In genomic region chr2:121881038-121881437, GRCh38 we compare ENCODE assay signal across 28 cellular contexts.
"Had no signal": no experiment of that assay in that cellular context is flagged by ENCODE, and none has a peak within 500 bp of the region (broad histone marks: within the 10 kb centered on the region; RNA-seq: fewer than 3 reads in every experiment).

No MANE protein-coding gene starts in this region.

- H3K36me3 ChIP-seq: stomach, suprapubic skin, thoracic aorta, thyroid gland, tibial artery, tibial nerve, transverse colon, upper lobe of left lung, upper lobe of right lung, uterus, vagina had no signal

- H3K27me3 ChIP-seq: stomach, suprapubic skin, testis, thyroid gland, tibial nerve, transverse colon, upper lobe of left lung, upper lobe of right lung, uterus, vagina had no signal

- H3K4me3 ChIP-seq: stomach, suprapubic skin, testis, thoracic aorta, thyroid gland, tibial artery, tibial nerve, transverse colon, upper lobe of left lung, upper lobe of right lung, uterus, vagina had no signal

- H3K27ac ChIP-seq: stomach, suprapubic skin, testis, thoracic aorta, thyroid gland, tibial artery, tibial nerve, transverse colon, upper lobe of left lung, upper lobe of right lung, uterus, vagina had no signal

- H3K4me3 Mint-ChIP-seq: stimulated activated effector memory CD8-positive, alpha-beta T cell treated with anti-CD3 and anti-CD28 coated beads, Interleukin-12 subunit alpha, Interleukin-12 subunit beta, amount 100 ng/mL, for 72 hours; stimulated activated memory B cell treated with anti-CD40 and anti-IgM and Interleukin-4, amounts not matched to agents 10 μg/mL and 1 μg/mL and 100 μg/mL, for 72 hours; stimulated activated naive B cell treated with anti-CD40 and anti-IgM and Interleukin-4, amounts not matched to agents 10 μg/mL and 1 μg/mL and 100 μg/mL, for 72 hours; stimulated activated naive CD8-positive, alpha-beta T cell treated with anti-CD3 and anti-CD28 coated beads, Interleukin-15, amount 100 ng/mL, for 72 hours; stimulated activated naive CD8-positive, alpha-beta T cell treated with anti-CD3 and anti-CD28 coated beads, Interleukin-15, Interleukin-2, amounts not matched to agents 100 ng/mL and 50 ng/mL, for 24 hours; type B pancreatic cell had no signal

- H3K27ac Mint-ChIP-seq: stimulated activated effector memory CD8-positive, alpha-beta T cell treated with anti-CD3 and anti-CD28 coated beads, Interleukin-12 subunit alpha, Interleukin-12 subunit beta, amount 100 ng/mL, for 72 hours; stimulated activated memory B cell treated with anti-CD40 and anti-IgM and Interleukin-4, amounts not matched to agents 10 μg/mL and 1 μg/mL and 100 μg/mL, for 72 hours; stimulated activated naive B cell treated with anti-CD40 and anti-IgM and Interleukin-4, amounts not matched to agents 10 μg/mL and 1 μg/mL and 100 μg/mL, for 72 hours; stimulated activated naive CD8-positive, alpha-beta T cell treated with anti-CD3 and anti-CD28 coated beads, Interleukin-15, amount 100 ng/mL, for 72 hours; stimulated activated naive CD8-positive, alpha-beta T cell treated with anti-CD3 and anti-CD28 coated beads, Interleukin-15, Interleukin-2, amounts not matched to agents 100 ng/mL and 50 ng/mL, for 24 hours; type B pancreatic cell had no signal

- H3K36me3 Mint-ChIP-seq: stimulated activated effector memory CD8-positive, alpha-beta T cell treated with anti-CD3 and anti-CD28 coated beads, Interleukin-12 subunit alpha, Interleukin-12 subunit beta, amount 100 ng/mL, for 72 hours; stimulated activated memory B cell treated with anti-CD40 and anti-IgM and Interleukin-4, amounts not matched to agents 10 μg/mL and 1 μg/mL and 100 μg/mL, for 72 hours; stimulated activated naive B cell treated with anti-CD40 and anti-IgM and Interleukin-4, amounts not matched to agents 10 μg/mL and 1 μg/mL and 100 μg/mL, for 72 hours; type B pancreatic cell had no signal

- H3K9me3 Mint-ChIP-seq: stimulated activated effector memory CD8-positive, alpha-beta T cell treated with anti-CD3 and anti-CD28 coated beads, Interleukin-12 subunit alpha, Interleukin-12 subunit beta, amount 100 ng/mL, for 72 hours; stimulated activated naive CD8-positive, alpha-beta T cell treated with anti-CD3 and anti-CD28 coated beads, Interleukin-15, amount 100 ng/mL, for 72 hours; stimulated activated naive CD8-positive, alpha-beta T cell treated with anti-CD3 and anti-CD28 coated beads, Interleukin-15, Interleukin-2, amounts not matched to agents 100 ng/mL and 50 ng/mL, for 24 hours; type B pancreatic cell had no signal

- DNase-seq: stimulated activated CD4-positive, alpha-beta T cell treated with anti-CD3 and anti-CD28 coated beads, Interleukin-2, amount 100 ng/mL, for 48 hours; stimulated activated CD4-positive, alpha-beta T cell treated with anti-CD3 and anti-CD28 coated beads, Interleukin-4, amount 100 ng/mL, for 1 hour; stimulated activated CD4-positive, alpha-beta T cell treated with anti-CD3 and anti-CD28 coated beads, Interleukin-4, amount 100 ng/mL, for 24 hours; stimulated activated CD4-positive, alpha-beta T cell treated with anti-CD3 and anti-CD28 coated beads, Interleukin-4, amount 100 ng/mL, for 4 hours; stimulated activated CD8-positive, alpha-beta memory T cell treated with anti-CD3 and anti-CD28 coated beads, Interleukin-4, amount 100 ng/mL, for 48 hours; stimulated activated naive B cell treated with anti-CD40 and anti-IgM and Interleukin-4, amounts not matched to agents 10 μg/mL and 1 μg/mL and 100 μg/mL, for 72 hours; stimulated activated naive CD4-positive, alpha-beta T cell; stimulated activated naive CD4-positive, alpha-beta T cell treated with Interleukin-2 at 50 U/mL for 16 hours; stimulated activated naive CD8-positive, alpha-beta T cell treated with anti-CD3 and anti-CD28 coated beads, Interleukin-15, amount 100 ng/mL, for 72 hours; stimulated activated naive CD8-positive, alpha-beta T cell treated with anti-CD3 and anti-CD28 coated beads, Interleukin-15, Interleukin-2, amounts not matched to agents 100 U/mL and 50 U/mL, for 24 hours; stomach; substantia nigra; testis; thyroid gland; tibial artery; transverse colon; trophoblast cell; upper lobe of left lung; upper lobe of right lung; uterus had no signal

- H3K4me1 Mint-ChIP-seq: stimulated activated effector memory CD8-positive, alpha-beta T cell treated with anti-CD3 and anti-CD28 coated beads, Interleukin-12 subunit alpha, Interleukin-12 subunit beta, amount 100 ng/mL, for 72 hours; stimulated activated memory B cell treated with anti-CD40 and anti-IgM and Interleukin-4, amounts not matched to agents 10 μg/mL and 1 μg/mL and 100 μg/mL, for 72 hours; stimulated activated naive B cell treated with anti-CD40 and anti-IgM and Interleukin-4, amounts not matched to agents 10 μg/mL and 1 μg/mL and 100 μg/mL, for 72 hours; stimulated activated naive CD8-positive, alpha-beta T cell treated with anti-CD3 and anti-CD28 coated beads, Interleukin-15, amount 100 ng/mL, for 72 hours had no signal

- H3K4me1 ChIP-seq: stomach, suprapubic skin, testis, thyroid gland, tibial artery, tibial nerve, transverse colon, upper lobe of left lung, upper lobe of right lung, uterus, vagina had no signal

- ATAC-seq: stimulated activated effector memory CD8-positive, alpha-beta T cell treated with anti-CD3 and anti-CD28 coated beads, Interleukin-12 subunit alpha, Interleukin-12 subunit beta, amount 100 ng/mL, for 72 hours; stimulated activated memory B cell treated with anti-CD40 and anti-IgM and Interleukin-4, amounts not matched to agents 10 μg/mL and 1 μg/mL and 100 μg/mL, for 72 hours; stimulated activated naive B cell treated with anti-CD40 and anti-IgM and Interleukin-4, amounts not matched to agents 10 μg/mL and 1 μg/mL and 100 μg/mL, for 72 hours; stimulated activated naive CD8-positive, alpha-beta T cell treated with anti-CD3 and anti-CD28 coated beads, Interleukin-15, amount 100 ng/mL, for 72 hours; stimulated activated naive CD8-positive, alpha-beta T cell treated with anti-CD3 and anti-CD28 coated beads, Interleukin-15, Interleukin-2, amounts not matched to agents 100 U/mL and 50 U/mL, for 24 hours; upper lobe of right lung had no signal

- H3K9me3 ChIP-seq: stomach, suprapubic skin, testis, thoracic aorta, thyroid gland, tibial artery, transverse colon, upper lobe of left lung, upper lobe of right lung, uterus, vagina had no signal
